ENCODE assay signal across 28 cellular contexts in the genomic region with DNA sequence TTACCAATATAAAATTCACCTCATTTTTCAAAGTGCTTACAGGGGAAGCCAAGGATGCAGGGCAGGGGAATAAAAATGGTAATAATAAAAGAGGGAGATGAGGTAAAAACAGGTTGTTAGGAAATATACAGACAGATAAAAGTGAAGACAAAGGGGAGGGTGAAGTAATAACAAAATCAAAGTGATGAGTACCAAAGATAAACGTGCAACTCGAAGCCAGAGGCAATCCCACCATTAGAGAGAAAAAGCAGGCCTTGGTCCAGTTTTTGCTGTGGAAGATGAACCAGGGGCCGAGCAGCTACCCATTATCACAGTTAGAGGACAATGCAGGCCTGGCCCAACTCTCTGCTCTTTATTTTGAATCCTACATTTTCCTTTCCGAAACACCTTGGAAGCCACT.
"Had no signal": no experiment of that assay in that cellular context is flagged by ENCODE, and none has a peak within 500 bp of the region (broad histone marks: within the 10 kb centered on the region; RNA-seq: fewer than 3 reads in every experiment).

No MANE protein-coding gene starts in this region.

- H3K79me2 ChIP-seq: parathyroid adenoma had no signal

- H3K4me3 Mint-ChIP-seq: natural killer cell; nephron; neural progenitor cell; stimulated activated effector memory CD8-positive, alpha-beta T cell treated with anti-CD3 and anti-CD28 coated beads, Interleukin-12 subunit alpha, Interleukin-12 subunit beta, amount 100 ng/mL, for 72 hours; stimulated activated naive B cell treated with anti-CD40 and anti-IgM and Interleukin-4, amounts not matched to agents 10 μg/mL and 1 μg/mL and 100 μg/mL, for 72 hours had no signal

- H3K36me3 ChIP-seq: neural progenitor cell, ovary, right lobe of liver, sigmoid colon, stomach, thoracic aorta, thyroid gland, tibial nerve, upper lobe of left lung, vagina had no signal

- H3K36me3 Mint-ChIP-seq: natural killer cell; neural progenitor cell; stimulated activated effector memory CD8-positive, alpha-beta T cell treated with anti-CD3 and anti-CD28 coated beads, Interleukin-12 subunit alpha, Interleukin-12 subunit beta, amount 100 ng/mL, for 72 hours had no signal

- ATAC-seq: natural killer cell; psoas muscle; right cardiac atrium; right lobe of liver; stimulated activated effector memory CD8-positive, alpha-beta T cell treated with anti-CD3 and anti-CD28 coated beads, Interleukin-12 subunit alpha, Interleukin-12 subunit beta, amount 100 ng/mL, for 72 hours; stimulated activated naive B cell treated with anti-CD40 and anti-IgM and Interleukin-4, amounts not matched to agents 10 μg/mL and 1 μg/mL and 100 μg/mL, for 72 hours had no signal

- H3K4me1 ChIP-seq: parathyroid adenoma, psoas muscle, right lobe of liver, sigmoid colon, tibial nerve, upper lobe of left lung, vagina had no signal

- H3K4me1 Mint-ChIP-seq: natural killer cell had no signal

- H3K9me3 ChIP-seq: ovary, psoas muscle, right lobe of liver, sigmoid colon, stomach, thoracic aorta, thyroid gland, tibial nerve, upper lobe of left lung, vagina had no signal

- H3K4me3 ChIP-seq: neural progenitor cell, ovary, psoas muscle, right lobe of liver, sigmoid colon, stomach, thoracic aorta, thyroid gland, tibial nerve, upper lobe of left lung, vagina had no signal

- H3K27ac Mint-ChIP-seq: natural killer cell; nephron; neural progenitor cell; progenitor cell of endocrine pancreas; stimulated activated effector memory CD8-positive, alpha-beta T cell treated with anti-CD3 and anti-CD28 coated beads, Interleukin-12 subunit alpha, Interleukin-12 subunit beta, amount 100 ng/mL, for 72 hours; stimulated activated naive B cell treated with anti-CD40 and anti-IgM and Interleukin-4, amounts not matched to agents 10 μg/mL and 1 μg/mL and 100 μg/mL, for 72 hours had no signal

- FAIRE-seq: small intestine, urothelium cell line had no signal

- H3K27me3 Mint-ChIP-seq: progenitor cell of endocrine pancreas had no signal

- H3K9me3 Mint-ChIP-seq: nephron had no signal

- H3K4me2 ChIP-seq: neural progenitor cell had no signal

- H3K27me3 ChIP-seq: neural progenitor cell, ovary, right lobe of liver, sigmoid colon, stomach, thyroid gland, tibial nerve, upper lobe of left lung, vagina had no signal

- H3K9ac ChIP-seq: neural progenitor cell, parathyroid adenoma had no signal

- H3K27ac ChIP-seq: neural progenitor cell, ovary, parathyroid adenoma, psoas muscle, right lobe of liver, sigmoid colon, stomach, thoracic aorta, thyroid gland, tibial nerve, upper lobe of left lung, vagina had no signal

- DNase-seq: natural killer cell; occipital lobe; ovary; posterior cingulate gyrus; psoas muscle; right cardiac atrium; right lobe of liver; sigmoid colon; small intestine; stimulated activated CD4-positive, alpha-beta T cell treated with anti-CD3 and anti-CD28 coated beads, Interleukin-15, amount 100 ng/mL, for 24 hours; stimulated activated CD4-positive, alpha-beta T cell treated with anti-CD3 and anti-CD28 coated beads, Interleukin-2, amount 100 ng/mL, for 24 hours; stimulated activated CD4-positive, alpha-beta T cell treated with anti-CD3 and anti-CD28 coated beads, Interleukin-2, amount 100 ng/mL, for 48 hours; stimulated activated CD4-positive, alpha-beta T cell treated with anti-CD3 and anti-CD28 coated beads, Interleukin-4, amount 100 ng/mL, for 24 hours; stimulated activated naive B cell treated with anti-CD40 and anti-IgM and Interleukin-4, amounts not matched to agents 10 μg/mL and 1 μg/mL and 100 μg/mL, for 72 hours; stimulated activated naive CD4-positive, alpha-beta T cell treated with Interleukin-2 at 50 U/mL for 16 hours; stomach; thyroid gland; trophoblast cell; upper lobe of left lung had no signal

- H2AFZ ChIP-seq: neural progenitor cell, parathyroid adenoma had no signal
